18 cellular contexts compared by ENCODE assay signal in the genomic region with DNA sequence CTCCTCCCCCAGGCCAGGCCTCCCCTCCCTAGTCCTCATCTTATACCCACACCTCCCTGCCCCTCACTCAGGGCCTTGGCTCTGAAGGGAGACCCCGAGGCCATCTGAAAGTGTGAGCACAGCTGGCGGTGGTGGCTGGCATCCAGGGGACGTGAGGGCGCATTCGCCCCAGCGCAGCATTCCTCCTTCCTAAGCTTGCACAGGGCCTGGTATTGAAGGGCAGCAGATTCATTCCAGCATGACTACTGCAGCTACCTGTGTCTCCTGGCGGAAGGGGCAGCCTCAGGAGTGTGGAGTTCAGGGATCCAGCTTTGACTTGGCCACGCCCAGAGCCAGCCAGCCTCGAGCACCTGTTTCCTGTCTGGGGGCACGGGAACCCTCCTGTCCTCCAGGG.
DNase-seq lines count a peak whose midpoint lies in the region; ATAC-seq and TF ChIP-seq lines count a peak whose summit lies in the region.
"Had no signal": no experiment of that assay in that cellular context is flagged by ENCODE, and none has a peak within 500 bp of the region (broad histone marks: within the 10 kb centered on the region; RNA-seq: fewer than 3 reads in every experiment).

No MANE protein-coding gene starts in this region.

- H3K27me3 Mint-ChIP-seq in activated naive CD4-positive, alpha-beta T cell treated with anti-CD3 and anti-CD28 coated beads, Interleukin-2, amount 50 U/mL, for 24 hours = no peaks in the 10 kb centered on the region
- H3K27me3 Mint-ChIP-seq in activated T-helper 17 cell treated with anti-CD3 and anti-CD28 coated beads, Interleukin-2, amount 50 U/mL, for 72 hours = no peaks in the 10 kb centered on the region
- no peaks in the 10 kb centered on the region for H3K27me3 Mint-ChIP-seq in activated T-helper 1 cell treated with anti-CD3 and anti-CD28 coated beads, Interleukin-12 subunit alpha, Interleukin-12 subunit beta, Interleukin-2, Interleukin-4 antibody, amounts not matched to agents 30 ng/mL and 10 ng/mL and 1 ng/mL, durations not matched to agents 14 hours and 24 hours and 36 hours (ENCODE audit: insufficient read depth)
- H3K27me3 Mint-ChIP-seq in naive thymus-derived CD8-positive, alpha-beta T cell = no peaks in the 10 kb centered on the region

- H3K4ac ChIP-seq in neuronal stem cell (ENCODE audit: low read length) = no peak overlapping the region

- H4K8ac ChIP-seq in neuronal stem cell (ENCODE audit: low read depth, low read length) = no peak overlapping the region

- DNase-seq in activated naive CD4-positive, alpha-beta T cell (lab: John Stamatoyannopoulos, UW) = no peak
- DNase-seq in DND-41 (no peak), neuronal stem cell (ENCODE audit: low spot score) (no peak), HK-2 (ENCODE audit: unreplicated experiment) (no peak)
- DNase-seq in activated T-helper 1 cell treated with anti-CD3 and anti-CD28 coated beads, Interleukin-12 subunit alpha, Interleukin-12 subunit beta, Interleukin-2, Interleukin-4 antibody, amounts not matched to agents 30 ng/mL and 10 ng/mL and 1 ng/mL, durations not matched to agents 14 hours and 24 hours and 36 hours (ENCODE audit: low spot score) = no peak
- no peak for DNase-seq in naive thymus-derived CD8-positive, alpha-beta T cell
- DNase-seq: GDM1, H7, HFFc6, NCI-H1417 treated with DMSO at 0.1 percent for 48 hours, NCI-H2029 treated with DMSO at 0.1 percent for 48 hours, NCI-H446 treated with DMSO at 0.1 percent for 48 hours, NCI-H82, Peyer's patch had no signal

- H3K4me2 ChIP-seq in DND-41 (ENCODE audit: insufficient read depth, low read length) = no peak overlapping the region
- no peak overlapping the region for H3K4me2 ChIP-seq in neuronal stem cell (ENCODE audit: insufficient read depth, low read length, poor library complexity, severe bottlenecking)
- H3K4me2 ChIP-seq: A549, KMS-11 had no signal

- POLR2A ChIA-PET in naive thymus-derived CD8-positive, alpha-beta T cell (lab: Charles Lee) = no interaction called here

- H3K4me1 ChIP-seq in DND-41 (ENCODE audit: insufficient read depth, low read length) (no peaks in the 10 kb centered on the region), neuronal stem cell (ENCODE audit: control insufficient read depth in 2 of 2, insufficient read depth in 1 of 2, low read depth in 1 of 2, low read length in 2 of 2) (peaks cover 0 to 3% of the 10 kb centered on the region in 2 donors)
- H3K4me1 ChIP-seq: Peyer's patch had no signal

- no peak overlapping the region for H3K27ac ChIP-seq in DND-41 (ENCODE audit: low read length)
- no peak overlapping the region for H3K27ac ChIP-seq in neuronal stem cell (replicated peaks; ENCODE audit: low read length)
- H3K27ac ChIP-seq: A549, KMS-11, Peyer's patch had no signal

- no peaks in the 10 kb centered on the region for H3K9me3 Mint-ChIP-seq in activated naive CD4-positive, alpha-beta T cell treated with anti-CD3 and anti-CD28 coated beads, Interleukin-2, amount 50 U/mL, for 24 hours
- no peaks in the 10 kb centered on the region for H3K9me3 Mint-ChIP-seq in activated T-helper 17 cell treated with anti-CD3 and anti-CD28 coated beads, Interleukin-2, amount 50 U/mL, for 72 hours
- H3K9me3 Mint-ChIP-seq in activated T-helper 1 cell treated with anti-CD3 and anti-CD28 coated beads, Interleukin-12 subunit alpha, Interleukin-12 subunit beta, Interleukin-2, Interleukin-4 antibody, amounts not matched to agents 30 ng/mL and 10 ng/mL and 1 ng/mL, durations not matched to agents 14 hours and 24 hours and 36 hours = no peaks in the 10 kb centered on the region
- no peaks in the 10 kb centered on the region for H3K9me3 Mint-ChIP-seq in naive thymus-derived CD8-positive, alpha-beta T cell
- H3K9me3 Mint-ChIP-seq: HFFc6 had no signal

- H2BK120ac ChIP-seq in neuronal stem cell (ENCODE audit: low read depth, low read length) = no peak overlapping the region

- H3K79me2 ChIP-seq in DND-41 (ENCODE audit: insufficient read depth, low read length) = no peaks in the 10 kb centered on the region

- no peak overlapping the region for H3K9ac ChIP-seq in DND-41 (ENCODE audit: low read depth, low read length)
- H3K9ac ChIP-seq in neuronal stem cell (ENCODE audit: low read depth, low read length, poor library complexity) = peak overlapping the region; percentile 30
- H3K9ac ChIP-seq: KMS-11 had no signal

- no peaks in the 10 kb centered on the region for H3K9me3 ChIP-seq in DND-41 (ENCODE audit: insufficient read depth, low read length, severe bottlenecking)
- H3K9me3 ChIP-seq in neuronal stem cell (replicated peaks in 1 of 2; ENCODE audit: control insufficient read depth in 2 of 2, insufficient read depth in 1 of 2, low read depth in 1 of 2, low read length in 2 of 2) = no peaks in the 10 kb centered on the region
- H3K9me3 ChIP-seq: A549, Peyer's patch had no signal

- no peak overlapping the region for H2BK15ac ChIP-seq in neuronal stem cell (ENCODE audit: low read length)

- no peaks in the 10 kb centered on the region for H3K36me3 Mint-ChIP-seq in activated naive CD4-positive, alpha-beta T cell treated with anti-CD3 and anti-CD28 coated beads, Interleukin-2, amount 50 U/mL, for 24 hours
- no peaks in the 10 kb centered on the region for H3K36me3 Mint-ChIP-seq in activated T-helper 17 cell treated with anti-CD3 and anti-CD28 coated beads, Interleukin-2, amount 50 U/mL, for 72 hours (ENCODE audit: low read depth)
- no peaks in the 10 kb centered on the region for H3K36me3 Mint-ChIP-seq in activated T-helper 1 cell treated with anti-CD3 and anti-CD28 coated beads, Interleukin-12 subunit alpha, Interleukin-12 subunit beta, Interleukin-2, Interleukin-4 antibody, amounts not matched to agents 30 ng/mL and 10 ng/mL and 1 ng/mL, durations not matched to agents 14 hours and 24 hours and 36 hours (ENCODE audit: low read depth)
- no peaks in the 10 kb centered on the region for H3K36me3 Mint-ChIP-seq in naive thymus-derived CD8-positive, alpha-beta T cell

- H4K91ac ChIP-seq in neuronal stem cell (ENCODE audit: low read depth, low read length, poor library complexity) = no peak overlapping the region

- H2BK12ac ChIP-seq in neuronal stem cell (ENCODE audit: low read length) = no peak overlapping the region

- no CpG with 5 or more reads among the region's 10 CpGs for WGBS in neuronal stem cell (ENCODE audit: extremely low coverage in 2 of 2, insufficient read length in 2 of 2, insufficient replicate concordance in 1 of 2), 2 donors

- no peaks in the 10 kb centered on the region for H3K27me3 ChIP-seq in DND-41 (ENCODE audit: insufficient read depth, low read length, poor library complexity)
- H3K27me3 ChIP-seq in neuronal stem cell (ENCODE audit: control insufficient read depth in 3 of 3, insufficient read depth in 3 of 3, low read depth in 1 of 3, low read length in 3 of 3) = peaks cover 0 to 17% (median 0%) of the 10 kb centered on the region in 3 experiments
- H3K27me3 ChIP-seq: Peyer's patch had no signal

- H2BK5ac ChIP-seq in neuronal stem cell (ENCODE audit: low read length) = no peak overlapping the region

- H3K36me3 ChIP-seq in DND-41 (ENCODE audit: insufficient read depth, low read length) (no peaks in the 10 kb centered on the region), neuronal stem cell (replicated peaks in 1 of 2; ENCODE audit: control insufficient read depth in 2 of 2, insufficient read depth in 2 of 2, low read length in 2 of 2) (no peaks in the 10 kb centered on the region)
- H3K36me3 ChIP-seq: Peyer's patch had no signal

- no peak overlapping the region for H3K14ac ChIP-seq in neuronal stem cell (ENCODE audit: low read length)

- no peak overlapping the region for H3K23ac ChIP-seq in neuronal stem cell (ENCODE audit: low read depth, low read length, poor library complexity)

- no peaks in the 10 kb centered on the region for H3K79me1 ChIP-seq in neuronal stem cell (ENCODE audit: low read depth, low read length)

- no peaks in the 10 kb centered on the region for H3K4me1 Mint-ChIP-seq in activated naive CD4-positive, alpha-beta T cell treated with anti-CD3 and anti-CD28 coated beads, Interleukin-2, amount 50 U/mL, for 24 hours
- no peaks in the 10 kb centered on the region for H3K4me1 Mint-ChIP-seq in activated T-helper 17 cell treated with anti-CD3 and anti-CD28 coated beads, Interleukin-2, amount 50 U/mL, for 72 hours
- no peaks in the 10 kb centered on the region for H3K4me1 Mint-ChIP-seq in activated T-helper 1 cell treated with anti-CD3 and anti-CD28 coated beads, Interleukin-12 subunit alpha, Interleukin-12 subunit beta, Interleukin-2, Interleukin-4 antibody, amounts not matched to agents 30 ng/mL and 10 ng/mL and 1 ng/mL, durations not matched to agents 14 hours and 24 hours and 36 hours (ENCODE audit: low read depth)
- peaks cover 0 to 2% (median 0%) of the 10 kb centered on the region in 4 donors for H3K4me1 Mint-ChIP-seq in naive thymus-derived CD8-positive, alpha-beta T cell

- peak overlapping the region; percentile 72 for H3K27ac Mint-ChIP-seq in activated naive CD4-positive, alpha-beta T cell treated with anti-CD3 and anti-CD28 coated beads, Interleukin-2, amount 50 U/mL, for 24 hours
- peak overlapping the region; percentile 4 for H3K27ac Mint-ChIP-seq in activated T-helper 17 cell treated with anti-CD3 and anti-CD28 coated beads, Interleukin-2, amount 50 U/mL, for 72 hours
- no peak overlapping the region for H3K27ac Mint-ChIP-seq in activated T-helper 1 cell treated with anti-CD3 and anti-CD28 coated beads, Interleukin-12 subunit alpha, Interleukin-12 subunit beta, Interleukin-2, Interleukin-4 antibody, amounts not matched to agents 30 ng/mL and 10 ng/mL and 1 ng/mL, durations not matched to agents 14 hours and 24 hours and 36 hours
- H3K27ac Mint-ChIP-seq in naive thymus-derived CD8-positive, alpha-beta T cell = no peak overlapping the region
- H3K27ac Mint-ChIP-seq: HFFc6 had no signal

- H3K4me3 ChIP-seq in DND-41 (ENCODE audit: low read depth in 1 of 2, low read length in 2 of 2) = no peak overlapping the region
- H3K4me3 ChIP-seq in neuronal stem cell (ENCODE audit: low read length in 2 of 2) = no peak overlapping the region
- H3K4me3 ChIP-seq: A549, Peyer's patch had no signal

- TF ChIP-seq CTCF in DND-41 (IDR thresholded peaks at IDR 0.05; ENCODE audit: borderline replicate concordance, extremely low read depth, low read length, poor library complexity, severe bottlenecking) = no peak

- H2AFZ ChIP-seq in DND-41 (ENCODE audit: low read depth, low read length) (no peak overlapping the region), neuronal stem cell (ENCODE audit: low read length) (no peak overlapping the region)

- ATAC-seq in DND-41 (ENCODE audit: insufficient read depth, low read depth) = peak; percentile 37; the same call in 1 of the 3 replicates
- ATAC-seq in activated T-helper 17 cell treated with anti-CD3 and anti-CD28 coated beads, Interleukin-2, amount 50 U/mL, for 72 hours (replicated peaks) = no peak
- no peak for ATAC-seq in naive thymus-derived CD8-positive, alpha-beta T cell
- ATAC-seq: A549 had no signal

- intact Hi-C loops in activated T-helper 1 cell treated with anti-CD3 and anti-CD28 coated beads, Interleukin-12 subunit alpha, Interleukin-12 subunit beta, Interleukin-2, Interleukin-4 antibody, amounts not matched to agents 30 ng/mL and 10 ng/mL and 1 ng/mL, durations not matched to agents 14 hours and 24 hours and 36 hours (cut with micrococcal nuclease) = no loop called here

- H3K18ac ChIP-seq in neuronal stem cell (ENCODE audit: low read length) = peak overlapping the region; percentile 23

- H3K4me3 Mint-ChIP-seq in activated naive CD4-positive, alpha-beta T cell treated with anti-CD3 and anti-CD28 coated beads, Interleukin-2, amount 50 U/mL, for 24 hours = no peak overlapping the region
- H3K4me3 Mint-ChIP-seq in activated T-helper 17 cell treated with anti-CD3 and anti-CD28 coated beads, Interleukin-2, amount 50 U/mL, for 72 hours = no peak overlapping the region
- H3K4me3 Mint-ChIP-seq in activated T-helper 1 cell treated with anti-CD3 and anti-CD28 coated beads, Interleukin-12 subunit alpha, Interleukin-12 subunit beta, Interleukin-2, Interleukin-4 antibody, amounts not matched to agents 30 ng/mL and 10 ng/mL and 1 ng/mL, durations not matched to agents 14 hours and 24 hours and 36 hours = no peak overlapping the region
- H3K4me3 Mint-ChIP-seq in naive thymus-derived CD8-positive, alpha-beta T cell = no peak overlapping the region
- H3K4me3 Mint-ChIP-seq: HFFc6 had no signal

- H2AK5ac ChIP-seq in neuronal stem cell (ENCODE audit: low read depth, low read length) = peak overlapping the region; percentile 17

- no peaks in the 10 kb centered on the region for H4K20me1 ChIP-seq in DND-41 (ENCODE audit: insufficient read depth, low read length)

Comparison
In these comparisons a context has a peak if more than half of its experiments do, and no peak if none do; other contexts are left out.
1. H3K27ac Mint-ChIP-seq: peak in activated naive CD4-positive, alpha-beta T cell treated with anti-CD3 and anti-CD28 coated beads, Interleukin-2, amount 50 U/mL, for 24 hours (single experiment) and activated T-helper 17 cell treated with anti-CD3 and anti-CD28 coated beads, Interleukin-2, amount 50 U/mL, for 72 hours (single experiment); none in activated T-helper 1 cell treated with anti-CD3 and anti-CD28 coated beads, Interleukin-12 subunit alpha, Interleukin-12 subunit beta, Interleukin-2, Interleukin-4 antibody, amounts not matched to agents 30 ng/mL and 10 ng/mL and 1 ng/mL, durations not matched to agents 14 hours and 24 hours and 36 hours (single experiment) and naive thymus-derived CD8-positive, alpha-beta T cell (0 of 10).